22 cellular contexts compared by ENCODE assay signal in the genomic region with DNA sequence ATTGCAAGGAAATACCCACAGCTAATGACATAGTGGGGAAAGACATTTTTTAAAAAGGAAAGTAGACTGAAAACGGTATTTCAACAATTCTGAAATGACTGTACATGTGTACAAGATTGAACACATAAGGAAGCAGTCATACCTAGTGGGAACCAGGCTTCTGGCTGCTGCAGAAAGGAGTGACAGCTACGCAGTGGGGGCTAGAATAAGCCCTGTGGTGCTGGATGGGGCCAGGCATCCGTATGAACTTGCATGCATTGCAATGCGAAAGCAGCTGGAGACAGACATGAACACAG. TPM values are rescaled to one million over a fixed set of nuclear protein-coding genes. Genes with fewer than 3 reads are reported as not detected.
DNase-seq lines count a peak whose midpoint lies in the region; ATAC-seq and TF ChIP-seq lines count a peak whose summit lies in the region.
"Had no signal": no experiment of that assay in that cellular context is flagged by ENCODE, and none has a peak within 500 bp of the region (broad histone marks: within the 10 kb centered on the region; RNA-seq: fewer than 3 reads in every experiment).

No MANE protein-coding gene starts in this region.

- no peak overlapping the region for H3K27ac Mint-ChIP-seq in Calu3 (ENCODE audit: unreplicated experiment)
- H3K27ac Mint-ChIP-seq: activated naive CD4-positive, alpha-beta T cell treated with anti-CD3 and anti-CD28 coated beads, Interleukin-2, amount 50 U/mL, for 24 hours; T-helper 17 cell had no signal

- TF ChIP-seq CTCF in Calu3 (IDR thresholded peaks at IDR 0.05; ENCODE audit: unreplicated experiment) = no peak

- CTCF ChIA-PET in Calu3 (lab: Charles Lee) = no interaction called here

- intact Hi-C loops in Calu3 (cut with micrococcal nuclease; ENCODE audit: unreplicated experiment) = no loop called here

- H3K4me1 Mint-ChIP-seq in Calu3 (ENCODE audit: low read depth, unreplicated experiment) = no peaks in the 10 kb centered on the region
- H3K4me1 Mint-ChIP-seq: activated naive CD4-positive, alpha-beta T cell treated with anti-CD3 and anti-CD28 coated beads, Interleukin-2, amount 50 U/mL, for 24 hours; naive B cell had no signal

- H3K4me3 Mint-ChIP-seq in Calu3 (ENCODE audit: low read depth, unreplicated experiment) = no peak overlapping the region
- H3K4me3 Mint-ChIP-seq: activated naive CD4-positive, alpha-beta T cell treated with anti-CD3 and anti-CD28 coated beads, Interleukin-2, amount 50 U/mL, for 24 hours; naive B cell; T-helper 17 cell had no signal

- no TSS peak for BruUV-seq in Calu3 (replicated peaks; lab: Mats Ljungman, UMichigan)

- peaks cover 51% of the 10 kb centered on the region for H3K27me3 Mint-ChIP-seq in Calu3 (ENCODE audit: unreplicated experiment)
- H3K27me3 Mint-ChIP-seq: activated naive CD4-positive, alpha-beta T cell treated with anti-CD3 and anti-CD28 coated beads, Interleukin-2, amount 50 U/mL, for 24 hours had no signal

- DNase-seq in GM19240 (ENCODE audit: insufficient read length, low spot score) = no peak
- DNase-seq in NCI-H1105 treated with DMSO at 0.1 percent for 48 hours (lab: John Stamatoyannopoulos, UW) = no peak
- DNase-seq in Calu3 = no peak
- no peak for DNase-seq in activated effector memory CD4-positive, alpha-beta T cell treated with anti-CD3 and anti-CD28 coated beads, Interleukin-2, amount 50 U/mL, for 16 hours
- DNase-seq: activated CD4-positive, alpha-beta T cell treated with anti-CD3 and anti-CD28 coated beads, Interleukin-2, amount 50 U/mL, for 1 hour; DMS79 treated with DMSO at 0.1 percent for 48 hours; heart left ventricle; left colon; naive B cell; NCI-H1105; NCI-H510A treated with DMSO at 0.1 percent for 48 hours; Peyer's patch; T-helper 17 cell had no signal

- H3K9me3 Mint-ChIP-seq in Calu3 (ENCODE audit: low read depth, unreplicated experiment) = no peaks in the 10 kb centered on the region
- H3K9me3 Mint-ChIP-seq: activated naive CD4-positive, alpha-beta T cell treated with anti-CD3 and anti-CD28 coated beads, Interleukin-2, amount 50 U/mL, for 24 hours; naive B cell had no signal

- ATAC-seq in GM18508 (IDR thresholded peaks at IDR 0.05; ENCODE audit: insufficient read depth, unreplicated experiment) = peak; percentile 71
- peak; percentile 79 for ATAC-seq in GM19452 (IDR thresholded peaks at IDR 0.05; ENCODE audit: unreplicated experiment)
- ATAC-seq in HG02763 (IDR thresholded peaks at IDR 0.05; ENCODE audit: unreplicated experiment) = peak; percentile 61
- peak; percentile 69 for ATAC-seq in HG03354 (IDR thresholded peaks at IDR 0.05; ENCODE audit: poor library complexity, severe bottlenecking, unreplicated experiment)
- ATAC-seq: HCT116, heart left ventricle, left colon, T-helper 17 cell had no signal

- H3K36me3 Mint-ChIP-seq in Calu3 (ENCODE audit: insufficient read depth, unreplicated experiment) = no peaks in the 10 kb centered on the region
- H3K36me3 Mint-ChIP-seq: activated naive CD4-positive, alpha-beta T cell treated with anti-CD3 and anti-CD28 coated beads, Interleukin-2, amount 50 U/mL, for 24 hours; naive B cell had no signal

RNA-seq across cellular contexts. Expression of a gene that starts 54.9 kb away (rescaled TPM):
- total RNA-seq in Calu3 (2022) = not detected in 2 replicates
- total RNA-seq: cardiac septum, endothelial cell of umbilical vein, heart left ventricle, left colon, Peyer's patch, right atrium auricular region, T-helper 17 cell had no signal
